ENCODE assay signal across 20 cellular contexts in the genomic region with DNA sequence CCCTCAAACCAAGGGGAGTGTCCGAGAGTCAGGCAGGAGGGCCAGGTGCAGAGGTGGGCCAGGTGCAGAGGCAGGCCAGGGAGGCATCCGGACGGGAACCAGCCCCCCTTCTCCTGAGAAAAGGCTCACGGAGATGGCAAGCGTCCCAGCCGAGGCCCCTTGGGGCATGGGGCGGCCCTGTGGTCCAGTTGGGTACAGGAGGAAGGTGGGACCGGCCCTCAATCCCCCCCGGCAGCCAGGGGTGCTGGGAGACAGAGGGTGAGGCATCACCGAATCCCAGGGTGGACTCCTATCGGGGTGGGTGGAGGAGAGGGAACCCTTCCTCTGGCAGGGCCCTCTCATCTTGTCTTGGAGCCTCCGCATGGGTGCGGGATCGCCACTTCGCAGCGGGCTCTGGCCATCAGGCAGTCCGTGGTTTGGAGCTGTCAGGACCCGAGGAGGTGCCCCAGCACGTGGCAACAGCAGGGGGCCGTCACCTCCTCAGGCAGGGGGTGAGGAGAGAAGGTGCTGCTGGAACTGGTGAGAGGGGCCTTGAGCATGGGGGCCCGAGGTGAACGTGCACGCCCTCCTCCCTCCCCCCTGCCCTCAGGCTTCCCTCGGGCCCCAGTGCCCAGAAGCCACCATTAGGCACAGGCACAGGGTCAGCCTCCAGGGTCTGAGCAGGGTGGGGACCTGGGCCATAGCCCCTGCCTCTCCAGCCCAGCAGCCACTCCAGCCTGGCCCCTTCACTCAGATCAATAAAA.
"Had no signal": no experiment of that assay in that cellular context is flagged by ENCODE, and none has a peak within 500 bp of the region (broad histone marks: within the 10 kb centered on the region; RNA-seq: fewer than 3 reads in every experiment).

No MANE protein-coding gene starts in this region.

- H3K4me2 ChIP-seq: neural progenitor cell had no signal

- ATAC-seq: activated CD8-positive, alpha-beta T cell treated with anti-CD3 and anti-CD28 coated beads for 36 hours; activated naive CD8-positive, alpha-beta T cell treated with anti-CD3 and anti-CD28 coated beads, Interleukin-2, amount 50 U/mL, for 24 hours; naive thymus-derived CD4-positive, alpha-beta T cell; right lobe of liver; stimulated activated effector memory CD8-positive, alpha-beta T cell treated with anti-CD3 and anti-CD28 coated beads, Interleukin-12 subunit alpha, Interleukin-12 subunit beta, amount 100 ng/mL, for 72 hours; WTC11 had no signal

- H3K4me3 ChIP-seq: neural progenitor cell, psoas muscle, right lobe of liver, uterus had no signal

- H3K36me3 ChIP-seq: neural progenitor cell, right lobe of liver, uterus had no signal

- H3K27me3 ChIP-seq: neural progenitor cell, right lobe of liver, uterus had no signal

- H3K9ac ChIP-seq: neural progenitor cell had no signal

- FAIRE-seq: endometrium had no signal

- H3K9me3 ChIP-seq: psoas muscle, right lobe of liver, uterus had no signal

- H3K27ac ChIP-seq: neural progenitor cell, right lobe of liver, uterus had no signal

- DNase-seq: activated CD4-positive, alpha-beta T cell treated with anti-CD3 and anti-CD28 coated beads, Interleukin-2, amount 10 ng/mL, durations not matched to agents 24 days and 14 days; activated CD8-positive, alpha-beta T cell treated with anti-CD3 and anti-CD28 coated beads for 36 hours; activated naive CD4-positive, alpha-beta T cell treated with anti-CD3 and anti-CD28 coated beads for 36 hours; activated naive CD8-positive, alpha-beta T cell treated with anti-CD3 and anti-CD28 coated beads, Interleukin-2, amount 50 U/mL, for 24 hours; activated T-cell treated with anti-CD3 and anti-CD28 coated beads, Interleukin-2, amount 50 U/mL, for 24 hours; cortex of kidney; erythroblast; foreskin melanocyte; head of caudate nucleus; kidney glomerular epithelial cell; mesendoderm; naive thymus-derived CD4-positive, alpha-beta T cell; stimulated activated CD4-positive, alpha-beta T cell treated with anti-CD3 and anti-CD28 coated beads, Interleukin-4, amount 100 ng/mL, for 24 hours; uterus had no signal

- H2AFZ ChIP-seq: neural progenitor cell had no signal
